In genomic region chr2:73859721-73860586, GRCh38 we compare ENCODE assay signal across 2 cellular contexts.
A peak's percentile ranks its signal among the peaks of the same experiment; 100 is the strongest.
TF ChIP-seq lines count a peak whose summit lies in the region.

No MANE protein-coding gene starts in this region.

TF ChIP-seq in IMR-90, 13 proteins besides CTCF, POLR2A, EP300 and RAD21:
- TF ChIP-seq MAFK (IDR thresholded peaks at IDR 0.05; ENCODE audit: low read depth, low read length): no peak
- TF ChIP-seq, protein P1, sequence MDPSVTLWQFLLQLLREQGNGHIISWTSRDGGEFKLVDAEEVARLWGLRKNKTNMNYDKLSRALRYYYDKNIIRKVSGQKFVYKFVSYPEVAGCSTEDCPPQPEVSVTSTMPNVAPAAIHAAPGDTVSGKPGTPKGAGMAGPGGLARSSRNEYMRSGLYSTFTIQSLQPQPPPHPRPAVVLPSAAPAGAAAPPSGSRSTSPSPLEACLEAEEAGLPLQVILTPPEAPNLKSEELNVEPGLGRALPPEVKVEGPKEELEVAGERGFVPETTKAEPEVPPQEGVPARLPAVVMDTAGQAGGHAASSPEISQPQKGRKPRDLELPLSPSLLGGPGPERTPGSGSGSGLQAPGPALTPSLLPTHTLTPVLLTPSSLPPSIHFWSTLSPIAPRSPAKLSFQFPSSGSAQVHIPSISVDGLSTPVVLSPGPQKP (IDR thresholded peaks at IDR 0.05; ENCODE audit: borderline replicate concordance, low read depth, low read length): no peak
- TF ChIP-seq MXI1 (IDR thresholded peaks at IDR 0.05; ENCODE audit: borderline replicate concordance, low read depth, low read length): peak; percentile 45; the same call in 1 of the 2 replicates
- peak; percentile 12; the same call in 1 of the 2 replicates for TF ChIP-seq SMC3 (IDR thresholded peaks at IDR 0.05; ENCODE audit: low read depth, low read length)
- no peak for TF ChIP-seq CHD1 (IDR thresholded peaks at IDR 0.05; ENCODE audit: low read depth, low read length)
- TF ChIP-seq NFE2L2 (IDR thresholded peaks at IDR 0.05; ENCODE audit: low read depth, low read length): peak; percentile 20; the same call in 1 of the 2 replicates
- peak; percentile 87 for TF ChIP-seq RCOR1 (IDR thresholded peaks at IDR 0.05; ENCODE audit: insufficient replicate concordance, low read length)
- TF ChIP-seq BHLHE40 (IDR thresholded peaks at IDR 0.05; ENCODE audit: low read depth, low read length): peak; percentile 83
- TF ChIP-seq FOS (IDR thresholded peaks at IDR 0.05; ENCODE audit: low read depth, low read length): peak; percentile 95

TF ChIP-seq in HepG2, 621 proteins besides CTCF, POLR2A, EP300 and RAD21:
- TF ChIP-seq GZF1 (CRISPR knock-in tag; IDR thresholded peaks at IDR 0.05) (no peak), ETV6 (CRISPR knock-in tag; conservative IDR thresholded peaks at IDR 0.05) (no peak), NR2F6 (IDR thresholded peaks at IDR 0.05) (no peak; the same call in 1 of the 2 replicates), NR2F6 (CRISPR knock-in tag; IDR thresholded peaks at IDR 0.05) (peak; percentile 44), NR2F1 (CRISPR knock-in tag; IDR thresholded peaks at IDR 0.05) (peak; percentile 23 to 42; a peak in 1 of 4 replicates), PPARG (CRISPR knock-in tag; conservative IDR thresholded peaks at IDR 0.05) (0 out of 2 replicates have a peak, but pooled peaks have one; percentile 20), FOSL2 (CRISPR knock-in tag; IDR thresholded peaks at IDR 0.05) (peak; percentile 75), ZNF629 (CRISPR knock-in tag; conservative IDR thresholded peaks at IDR 0.05) (peak; percentile 87), ZNF75D (CRISPR knock-in tag; IDR thresholded peaks at IDR 0.05; ENCODE audit: borderline replicate concordance) (0 out of 2 replicates have a peak, but pooled peaks have one; percentile 57)
- TF ChIP-seq, protein P2, sequence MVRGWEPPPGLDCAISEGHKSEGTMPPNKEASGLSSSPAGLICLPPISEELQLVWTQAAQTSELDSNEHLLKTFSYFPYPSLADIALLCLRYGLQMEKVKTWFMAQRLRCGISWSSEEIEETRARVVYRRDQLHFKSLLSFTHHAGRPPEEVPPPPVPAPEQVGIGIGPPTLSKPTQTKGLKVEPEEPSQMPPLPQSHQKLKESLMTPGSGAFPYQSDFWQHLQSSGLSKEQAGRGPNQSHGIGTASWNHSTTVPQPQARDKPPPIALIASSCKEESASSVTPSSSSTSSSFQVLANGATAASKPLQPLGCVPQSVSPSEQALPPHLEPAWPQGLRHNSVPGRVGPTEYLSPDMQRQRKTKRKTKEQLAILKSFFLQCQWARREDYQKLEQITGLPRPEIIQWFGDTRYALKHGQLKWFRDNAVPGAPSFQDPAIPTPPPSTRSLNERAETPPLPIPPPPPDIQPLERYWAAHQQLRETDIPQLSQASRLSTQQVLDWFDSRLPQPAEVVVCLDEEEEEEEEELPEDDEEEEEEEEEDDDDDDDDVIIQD (CRISPR knock-in tag; IDR thresholded peaks at IDR 0.05; ENCODE audit: low read depth): no peak
